Comparison of ENCODE assay signal across 19 cellular contexts in the genomic region with DNA sequence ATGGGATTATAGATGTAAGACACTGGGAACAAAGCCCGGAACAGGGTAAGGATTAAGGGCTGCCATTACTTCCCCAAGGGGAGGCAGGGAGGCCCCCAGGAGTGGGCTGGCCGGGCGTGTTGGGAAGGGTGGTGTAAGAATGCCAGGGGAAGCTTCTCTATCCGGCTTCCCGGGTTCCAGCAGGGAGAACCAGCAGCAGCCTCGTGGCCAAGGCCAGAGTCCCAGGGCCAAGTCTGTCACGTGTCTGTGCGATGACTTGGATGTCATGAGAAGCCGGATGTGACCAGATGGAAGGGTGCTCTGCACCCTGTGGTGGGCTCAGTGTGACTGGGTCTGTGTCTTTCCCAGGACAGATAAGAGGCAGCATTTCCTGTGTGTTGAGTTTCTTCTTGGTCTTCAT. TPM values are rescaled to one million over a fixed set of nuclear protein-coding genes. Genes with fewer than 3 reads are reported as not detected.
A peak's percentile ranks its signal among the peaks of the same experiment; 100 is the strongest.
DNase-seq lines count a peak whose midpoint lies in the region; ATAC-seq and TF ChIP-seq lines count a peak whose summit lies in the region.
"Had no signal": no experiment of that assay in that cellular context is flagged by ENCODE, and none has a peak within 500 bp of the region (broad histone marks: within the 10 kb centered on the region; RNA-seq: fewer than 3 reads in every experiment).

No MANE protein-coding gene starts in this region.

- peaks cover 12% of the 10 kb centered on the region for H3K27me3 Mint-ChIP-seq in chondrocyte (ENCODE audit: low read depth)
- peaks cover 10 to 15% of the 10 kb centered on the region in 2 donors for H3K27me3 Mint-ChIP-seq in CD4-positive, alpha-beta memory T cell

- no peaks in the 10 kb centered on the region for H3K36me3 ChIP-seq in H7 (replicated peaks; ENCODE audit: control insufficient read depth, insufficient read depth, low read length)
- H3K36me3 ChIP-seq in lower lobe of right lung, result no peaks in the 10 kb centered on the region
- no peaks in the 10 kb centered on the region for H3K36me3 ChIP-seq in CD4-positive, alpha-beta memory T cell (ENCODE audit: insufficient read depth, low read length)
- H3K36me3 ChIP-seq: BE2C had no signal

- H3K4me1 Mint-ChIP-seq in chondrocyte (ENCODE audit: low read depth), result no peaks in the 10 kb centered on the region
- H3K4me1 Mint-ChIP-seq in CD4-positive, alpha-beta memory T cell, result no peaks in the 10 kb centered on the region
- H3K4me1 Mint-ChIP-seq: CD4-positive, CD25-positive, alpha-beta regulatory T cell had no signal

- POLR2A ChIA-PET in CD4-positive, alpha-beta memory T cell (lab: Charles Lee; ENCODE audit: partially characterized antibody), result no interaction called here

- CTCF ChIA-PET in CD4-positive, alpha-beta memory T cell (lab: Charles Lee; ENCODE audit: partially characterized antibody), result no interaction called here

- peak; percentile 5 for DNase-seq in H7
- peak; percentile 72 for DNase-seq in chondrocyte (ENCODE audit: low spot score)
- DNase-seq in lower lobe of right lung, result peak; percentile 17
- peak; percentile 9 for DNase-seq in sciatic nerve (ENCODE audit: low spot score)
- DNase-seq in 8988T, result no peak
- no peak for DNase-seq in AML-193 (lab: John Stamatoyannopoulos, UW)
- DNase-seq in CD4-positive, alpha-beta memory T cell, result no peak
- DNase-seq: BE2C; C1 segment of cervical spinal cord; Caco-2; CD4-positive, CD25-positive, alpha-beta regulatory T cell; HCEC 1CT; IMR-90; Karpas-422; KBM-7 had no signal

- ATAC-seq in lower lobe of right lung (peak in 1 of 2 donors; percentile 10), sciatic nerve (no peak), HG03521 (IDR thresholded peaks at IDR 0.05; ENCODE audit: unreplicated experiment) (no peak)

- no peak overlapping the region for H3K4me3 ChIP-seq in H7 (ENCODE audit: insufficient read depth, low read depth, low read length)
- no peak overlapping the region for H3K4me3 ChIP-seq in lower lobe of right lung
- H3K4me3 ChIP-seq in CD4-positive, alpha-beta memory T cell (ENCODE audit: low read length in 2 of 2), result no peak overlapping the region

- no peaks in the 10 kb centered on the region for H3K27me3 ChIP-seq in H7 (ENCODE audit: control insufficient read depth, insufficient read depth, low read length)
- no peaks in the 10 kb centered on the region for H3K27me3 ChIP-seq in lower lobe of right lung (ENCODE audit: low read depth)
- no peaks in the 10 kb centered on the region for H3K27me3 ChIP-seq in CD4-positive, alpha-beta memory T cell (ENCODE audit: insufficient read depth, low read length)
- H3K27me3 ChIP-seq: BE2C had no signal

- H3K4me1 ChIP-seq in lower lobe of right lung, result no peaks in the 10 kb centered on the region
- H3K4me1 ChIP-seq in CD4-positive, alpha-beta memory T cell (ENCODE audit: insufficient read depth, low read length), result no peaks in the 10 kb centered on the region
- H3K4me1 ChIP-seq: BE2C, Caco-2 had no signal

- no peak for TF ChIP-seq CTCF in chondrocyte (IDR thresholded peaks at IDR 0.05)
- TF ChIP-seq CTCF in lower lobe of right lung (IDR thresholded peaks at IDR 0.05), result no peak

- no peaks in the 10 kb centered on the region for H3K9me3 ChIP-seq in lower lobe of right lung
- H3K9me3 ChIP-seq in CD4-positive, alpha-beta memory T cell (ENCODE audit: control insufficient read depth in 1 of 2, low read length in 2 of 2), result no peaks in the 10 kb centered on the region
- H3K9me3 ChIP-seq: BE2C, Caco-2 had no signal

- H3K36me3 Mint-ChIP-seq in chondrocyte (ENCODE audit: low read depth), result no peaks in the 10 kb centered on the region
- H3K36me3 Mint-ChIP-seq in CD4-positive, alpha-beta memory T cell, result no peaks in the 10 kb centered on the region
- H3K36me3 Mint-ChIP-seq: CD4-positive, CD25-positive, alpha-beta regulatory T cell had no signal

- no peak overlapping the region for H3K27ac ChIP-seq in lower lobe of right lung
- no peak overlapping the region for H3K27ac ChIP-seq in CD4-positive, alpha-beta memory T cell (ENCODE audit: low read depth, low read length)

- no peak overlapping the region for H3K4me3 Mint-ChIP-seq in chondrocyte (ENCODE audit: unreplicated experiment)
- no peak overlapping the region for H3K4me3 Mint-ChIP-seq in CD4-positive, alpha-beta memory T cell
- H3K4me3 Mint-ChIP-seq: CD4-positive, CD25-positive, alpha-beta regulatory T cell had no signal

- intact Hi-C loops in lower lobe of right lung (cut with DNase I), result no loop called here
- intact Hi-C loops in sciatic nerve (cut with DNase I), result no loop called here
- intact Hi-C loops in CD4-positive, alpha-beta memory T cell (cut with micrococcal nuclease), result no loop called here

- no peaks in the 10 kb centered on the region for H3K9me3 Mint-ChIP-seq in chondrocyte (ENCODE audit: low read depth)
- peaks cover 0 to 4% (median 0%) of the 10 kb centered on the region in 8 donors for H3K9me3 Mint-ChIP-seq in CD4-positive, alpha-beta memory T cell

- H3K27ac Mint-ChIP-seq in chondrocyte (ENCODE audit: unreplicated experiment), result no peak overlapping the region
- no peak overlapping the region for H3K27ac Mint-ChIP-seq in CD4-positive, alpha-beta memory T cell
- H3K27ac Mint-ChIP-seq: CD4-positive, CD25-positive, alpha-beta regulatory T cell had no signal

RNA-seq across cellular contexts. Expression of gene SCNN1B, which starts 52.1 kb away (rescaled TPM):
- total RNA-seq in H7 (2014; rRNA removed; shearing (Covaris generic)), result 1.5 and 1.6 TPM in 2 replicates
- total RNA-seq in chondrocyte, result not detected in 3 replicates
- total RNA-seq in lower lobe of right lung, result 38.3 TPM
- 2.3 TPM for total RNA-seq in sciatic nerve
- total RNA-seq in CD4-positive, alpha-beta memory T cell, result not detected
- polyA plus RNA-seq in CD4-positive, alpha-beta memory T cell, result not detected
- total RNA-seq: A172; Caco-2; CD4-positive, CD25-positive, alpha-beta regulatory T cell; H4; HT-29; IMR-90 had no signal
- polyA plus RNA-seq: CD4-positive, CD25-positive, alpha-beta regulatory T cell; IMR-90 had no signal

Comparison
In these comparisons a context has a peak if more than half of its experiments do, and no peak if none do; other contexts are left out.
1. DNase-seq: peak in H7 (single experiment), chondrocyte (single experiment), lower lobe of right lung (single experiment) and sciatic nerve (single experiment); none in 8988T (single experiment), AML-193 (0 of 2) and CD4-positive, alpha-beta memory T cell (0 of 5).
2. RNA of gene SCNN1B, which starts 52.1 kb away (total RNA-seq): 38.3 TPM in lower lobe of right lung (single experiment); 2.3 TPM in sciatic nerve (single experiment), 1.5 to 1.6 TPM in H7, not detected in chondrocyte and not detected in CD4-positive, alpha-beta memory T cell; every median in the first group is over 10 times any median in the second.